30 cellular contexts compared by ENCODE assay signal in the genomic region with DNA sequence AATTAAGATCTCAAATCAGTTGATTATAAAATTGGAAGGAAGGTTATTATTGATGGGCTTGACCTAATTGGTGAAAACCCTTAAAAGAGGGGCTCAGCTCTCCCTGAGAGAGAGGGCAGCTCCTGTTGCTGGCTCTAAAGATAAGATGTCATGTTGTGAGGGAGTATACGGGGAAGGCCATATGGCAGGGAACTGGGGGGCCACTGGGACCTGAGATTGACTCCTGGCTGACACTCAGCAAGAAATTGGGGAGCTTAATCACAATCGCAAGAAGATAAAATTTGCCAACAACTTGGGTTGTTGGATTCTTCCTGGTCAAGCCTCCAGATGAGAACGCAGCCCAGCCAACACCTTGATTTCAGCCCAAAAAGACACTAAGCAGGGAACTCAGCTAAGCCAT.
"Had no signal": no experiment of that assay in that cellular context is flagged by ENCODE, and none has a peak within 500 bp of the region (broad histone marks: within the 10 kb centered on the region; RNA-seq: fewer than 3 reads in every experiment).

No MANE protein-coding gene starts in this region.

- H3K9me3 ChIP-seq: adrenal gland, body of pancreas, esophagus muscularis mucosa, gastrocnemius medialis, heart left ventricle had no signal

- H3K27me3 ChIP-seq: adrenal gland, body of pancreas had no signal

- H3K4me1 ChIP-seq: adrenal gland, body of pancreas, esophagus muscularis mucosa, gastrocnemius medialis, heart left ventricle had no signal

- ATAC-seq: activated CD4-positive, alpha-beta T cell treated with anti-CD3 and anti-CD28 coated beads for 36 hours; activated CD8-positive, alpha-beta memory T cell treated with anti-CD3 and anti-CD28 coated beads, Interleukin-2, amount 10 ng/mL, durations not matched to agents 7 days and 5 days; activated CD8-positive, alpha-beta T cell treated with anti-CD3 and anti-CD28 coated beads, Interleukin-2, amount 10 ng/mL, durations not matched to agents 7 days and 5 days; activated naive CD8-positive, alpha-beta T cell treated with anti-CD3 and anti-CD28 coated beads, Interleukin-2, amount 50 U/mL, for 24 hours; body of pancreas; effector memory CD8-positive, alpha-beta T cell; foreskin keratinocyte; gastrocnemius medialis; heart left ventricle had no signal

- H3K4me3 ChIP-seq: adrenal gland, body of pancreas, esophagus muscularis mucosa, gastrocnemius medialis, heart left ventricle had no signal

- DNase-seq: activated CD4-positive, alpha-beta memory T cell treated with anti-CD3 and anti-CD28 coated beads for 36 hours; activated CD4-positive, alpha-beta T cell treated with anti-CD3 and anti-CD28 coated beads for 36 hours; activated CD4-positive, alpha-beta T cell treated with anti-CD3 and anti-CD28 coated beads, Interleukin-2, amount 10 ng/mL, durations not matched to agents 24 days and 14 days; activated CD4-positive, CD25-positive, alpha-beta regulatory T cell; activated CD4-positive, CD25-positive, alpha-beta regulatory T cell treated with anti-CD3 and anti-CD28 coated beads, Interleukin-2, amount 50 U/mL, for 72 hours; activated CD8-positive, alpha-beta memory T cell treated with anti-CD3 and anti-CD28 coated beads, Interleukin-2, amount 10 ng/mL, durations not matched to agents 7 days and 5 days; activated CD8-positive, alpha-beta memory T cell treated with anti-CD3 and anti-CD28 coated beads, Interleukin-2, amount 50 U/mL, for 4 hours; activated CD8-positive, alpha-beta T cell treated with anti-CD3 and anti-CD28 coated beads, Interleukin-2, amount 10 ng/mL, durations not matched to agents 7 days and 5 days; activated effector memory CD4-positive, alpha-beta T cell treated with anti-CD3 and anti-CD28 coated beads, Interleukin-2, amount 50 U/mL, for 16 hours; activated naive CD4-positive, alpha-beta T cell treated with anti-CD3 and anti-CD28 coated beads for 36 hours; activated naive CD8-positive, alpha-beta T cell treated with anti-CD3 and anti-CD28 coated beads for 36 hours; activated naive CD8-positive, alpha-beta T cell treated with anti-CD3 and anti-CD28 coated beads, Interleukin-2, amount 50 U/mL, for 24 hours; activated T-cell treated with anti-CD3 and anti-CD28 coated beads, Interleukin-2, amount 50 U/mL, for 1 hour; activated T-cell treated with anti-CD3 and anti-CD28 coated beads, Interleukin-2, amount 50 U/mL, for 48 hours; adrenal gland; amygdala; aorta; body of pancreas; caudate nucleus; cortex of kidney; dermis blood vessel endothelial cell; effector CD4-positive, alpha-beta T cell; effector memory CD8-positive, alpha-beta T cell; erythroblast; foreskin keratinocyte; gastrocnemius medialis; glutamatergic neuron; heart left ventricle; T1000 had no signal

- H3K27ac ChIP-seq: adrenal gland, body of pancreas, esophagus muscularis mucosa, foreskin keratinocyte, gastrocnemius medialis, heart left ventricle had no signal

- H3K36me3 ChIP-seq: adrenal gland, esophagus muscularis mucosa, gastrocnemius medialis, heart left ventricle had no signal
